In the genomic region with DNA sequence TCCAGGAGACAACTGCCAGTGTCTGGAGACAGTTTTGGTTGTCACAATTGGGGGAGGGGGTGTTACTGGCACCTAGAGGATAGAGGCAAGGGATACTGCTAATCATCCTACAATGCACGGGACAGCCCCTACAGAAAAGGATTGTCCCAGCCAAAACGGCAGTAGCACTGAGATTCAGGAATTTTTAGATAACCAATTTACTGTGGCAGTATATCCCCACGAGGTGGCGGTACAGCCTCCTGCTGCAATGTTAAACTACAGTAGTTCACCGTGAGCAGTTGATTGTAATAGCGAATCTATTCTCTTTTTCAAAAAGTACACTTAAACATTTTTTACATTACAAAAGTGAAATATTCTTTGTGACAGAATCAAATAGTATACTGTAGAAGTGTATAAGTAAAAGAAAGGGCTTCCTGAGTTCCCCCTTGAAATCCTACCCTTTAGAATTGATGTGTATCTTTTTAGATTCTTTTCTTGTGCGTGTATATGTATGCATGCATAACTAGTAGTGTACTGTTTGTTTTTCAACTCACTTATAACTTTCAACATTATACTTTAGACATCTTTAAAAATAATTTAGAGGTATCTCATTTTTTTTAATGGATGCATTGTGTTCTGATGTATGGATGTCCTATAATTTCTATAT, we compare ENCODE assay signal across 8 cellular contexts. TPM values are rescaled to one million over a fixed set of nuclear protein-coding genes. Genes with fewer than 3 reads are reported as not detected.
DNase-seq lines count a peak whose midpoint lies in the region; ATAC-seq and TF ChIP-seq lines count a peak whose summit lies in the region.
"Not testable (repeated sequence)": the region's sequence is repeated elsewhere in the genome, so short reads cannot be mapped to it uniquely, and the experiment has no call there.

No MANE protein-coding gene starts in this region.

- not testable (repeated sequence) for H3K56ac ChIP-seq in IMR-90 (ENCODE audit: extremely low read depth, insufficient read depth, low read length)

- peak; percentile 99 for ATAC-seq in IMR-90 (ENCODE audit: low read depth)

- H3K4ac ChIP-seq in IMR-90 (ENCODE audit: low read depth, low read length): not testable (repeated sequence)

- not testable (repeated sequence) for H3K79me1 ChIP-seq in IMR-90 (ENCODE audit: low read depth in 1 of 2, low read length in 2 of 2)

- not testable (repeated sequence) for H3K4me3 ChIP-seq in CD4-positive, alpha-beta memory T cell (ENCODE audit: low read length in 2 of 2); IMR-90 (ENCODE audit: insufficient read depth, low read depth, low read length); OCI-LY7 (ENCODE audit: low read depth, low read length, poor library complexity, severe bottlenecking); cardiac muscle cell

- H2AK5ac ChIP-seq in IMR-90 (ENCODE audit: low read depth, low read length): not testable (repeated sequence)

- not testable (repeated sequence) for H4K91ac ChIP-seq in IMR-90 (ENCODE audit: insufficient read depth, low read depth, low read length)

- not testable (repeated sequence) for H3K27ac Mint-ChIP-seq in CD4-positive, alpha-beta memory T cell; activated CD4-positive, alpha-beta T cell treated with anti-CD3 and anti-CD28 coated beads, Interleukin-2, amount 10 ng/mL, durations not matched to agents 7 days and 5 days; brain

- BruUV-seq in IMR-90 (replicated peaks; lab: Mats Ljungman, UMichigan); OCI-LY7 (replicated peaks; lab: Mats Ljungman, UMichigan): not testable (repeated sequence)

- CTCF ChIA-PET in CD4-positive, alpha-beta memory T cell (lab: Charles Lee; ENCODE audit: partially characterized antibody): interaction anchor here (2.0 kb wide), 1 partner anchor 11 kb away, joined by 4 read pairs; no protein-coding TSS in a partner anchor
- CTCF ChIA-PET in IMR-90 (lab: Yijun Ruan, JAX); OCI-LY7 (lab: Charles Lee; ENCODE audit: unreplicated experiment); activated CD4-positive, alpha-beta T cell treated with anti-CD3 and anti-CD28 coated beads, Interleukin-2, amount 10 ng/mL, durations not matched to agents 7 days and 5 days (lab: Charles Lee): not testable (repeated sequence)

- not testable (repeated sequence) for H3K27ac ChIP-seq in CD4-positive, alpha-beta memory T cell (ENCODE audit: low read depth, low read length); IMR-90 (ENCODE audit: insufficient read depth, low read length); OCI-LY7 (ENCODE audit: low read depth, low read length, poor library complexity, severe bottlenecking); cardiac muscle cell

- H3K27me3 Mint-ChIP-seq in CD4-positive, alpha-beta memory T cell; activated CD4-positive, alpha-beta T cell treated with anti-CD3 and anti-CD28 coated beads, Interleukin-2, amount 10 ng/mL, durations not matched to agents 7 days and 5 days; brain: not testable (repeated sequence)

- H3K9me1 ChIP-seq in IMR-90 (ENCODE audit: insufficient read depth, low read length): not testable (repeated sequence)

- not testable (repeated sequence) for TF ChIP-seq POLR2A in IMR-90 (IDR thresholded peaks at IDR 0.05; ENCODE audit: low read depth, low read length)

- not testable (repeated sequence) for H2AK9ac ChIP-seq in IMR-90 (replicated peaks; ENCODE audit: low read depth, low read length, poor library complexity)

- H2BK20ac ChIP-seq in IMR-90 (ENCODE audit: low read depth, low read length): not testable (repeated sequence)

- TF ChIP-seq CTCF in IMR-90 (conservative IDR thresholded peaks at IDR 0.05; ENCODE audit: low read depth, low read length) (peak; percentile 43), OCI-LY7 (conservative IDR thresholded peaks at IDR 0.05; ENCODE audit: low read length) (peak; percentile 67), brain (conservative IDR thresholded peaks at IDR 0.05) (peak; percentile 65 to 69), cardiac muscle cell (IDR thresholded peaks at IDR 0.05; ENCODE audit: low read depth, low read length) (peak; percentile 39)

- H3K4me3 Mint-ChIP-seq in CD4-positive, alpha-beta memory T cell; activated CD4-positive, alpha-beta T cell treated with anti-CD3 and anti-CD28 coated beads, Interleukin-2, amount 10 ng/mL, durations not matched to agents 7 days and 5 days; brain: not testable (repeated sequence)

- not testable (repeated sequence) for H3K4me2 ChIP-seq in IMR-90 (ENCODE audit: low read depth, low read length); OCI-LY7 (ENCODE audit: low read length)

- H3K36me3 Mint-ChIP-seq in CD4-positive, alpha-beta memory T cell; activated CD4-positive, alpha-beta T cell treated with anti-CD3 and anti-CD28 coated beads, Interleukin-2, amount 10 ng/mL, durations not matched to agents 7 days and 5 days (ENCODE audit: low read depth); brain: not testable (repeated sequence)

- WGBS in IMR-90 (ENCODE audit: extremely low coverage in 2 of 2, insufficient read length in 1 of 2), 2 experiments: no CpG with 5 or more reads among the region's 7 CpGs

- not testable (repeated sequence) for H3K9me3 Mint-ChIP-seq in CD4-positive, alpha-beta memory T cell; activated CD4-positive, alpha-beta T cell treated with anti-CD3 and anti-CD28 coated beads, Interleukin-2, amount 10 ng/mL, durations not matched to agents 7 days and 5 days; brain

- H3K4me1 ChIP-seq in CD4-positive, alpha-beta memory T cell (ENCODE audit: insufficient read depth, low read length); IMR-90 (ENCODE audit: control insufficient read depth, insufficient read depth, low read length); OCI-LY7 (ENCODE audit: insufficient read depth, low read length, poor library complexity, severe bottlenecking); cardiac muscle cell (ENCODE audit: low read depth): not testable (repeated sequence)

- intact Hi-C loops in CD4-positive, alpha-beta memory T cell (cut with micrococcal nuclease); IMR-90 (cut with micrococcal nuclease); OCI-LY7 (cut with micrococcal nuclease; ENCODE audit: unreplicated experiment): not testable (repeated sequence)

- H3K9me3 ChIP-seq in CD4-positive, alpha-beta memory T cell (ENCODE audit: control insufficient read depth in 1 of 2, low read length in 2 of 2); IMR-90 (ENCODE audit: control insufficient read depth, insufficient read depth, low read length); OCI-LY7 (ENCODE audit: low read length); cardiac muscle cell (ENCODE audit: low read depth): not testable (repeated sequence)

- H3K27me3 ChIP-seq in CD4-positive, alpha-beta memory T cell (ENCODE audit: insufficient read depth, low read length); IMR-90 (ENCODE audit: control insufficient read depth, insufficient read depth, low read length); cardiac muscle cell: not testable (repeated sequence)

- H4K20me1 ChIP-seq in IMR-90 (ENCODE audit: insufficient read depth, low read length); OCI-LY7 (ENCODE audit: insufficient read depth, low read length): not testable (repeated sequence)

- not testable (repeated sequence) for H3K14ac ChIP-seq in IMR-90 (replicated peaks; ENCODE audit: low read depth, low read length)

- dilution Hi-C loops in IMR-90 (cut with HindIII; ENCODE audit: low sequenced_read_pairs, unreplicated experiment): not testable (repeated sequence)

- TF ChIP-seq RAD21 in IMR-90 (IDR thresholded peaks at IDR 0.05; ENCODE audit: low read length): peak; percentile 47

- H4K8ac ChIP-seq in IMR-90 (ENCODE audit: low read depth in 2 of 2, low read length in 2 of 2): not testable (repeated sequence)

- H2BK15ac ChIP-seq in IMR-90 (ENCODE audit: low read depth, low read length): not testable (repeated sequence)

- not testable (repeated sequence) for H3K36me3 ChIP-seq in CD4-positive, alpha-beta memory T cell (ENCODE audit: insufficient read depth, low read length); IMR-90 (ENCODE audit: control insufficient read depth, insufficient read depth, low read length); OCI-LY7 (ENCODE audit: insufficient read depth, low read length); cardiac muscle cell

- peak; percentile 47 to 62 (median 48) for DNase-seq in CD4-positive, alpha-beta memory T cell
- DNase-seq in IMR-90: peak; percentile 53
- DNase-seq in OCI-LY7 (ENCODE audit: low spot score): peak; percentile 60
- DNase-seq in activated CD4-positive, alpha-beta T cell treated with anti-CD3 and anti-CD28 coated beads, Interleukin-2, amount 10 ng/mL, durations not matched to agents 7 days and 5 days: peak; percentile 75
- peak; percentile 69 to 74 for DNase-seq in cardiac muscle cell (ENCODE audit: low read depth in 1 of 2, low spot score in 1 of 2)
- peak in 42 of 56 donors; percentile 5 to 82 (median 34) for DNase-seq in nucleus accumbens (lab: John Stamatoyannopoulos, UW)
- DNase-seq in stimulated activated CD8-positive, alpha-beta memory T cell treated with anti-CD3 and anti-CD28 coated beads, Interleukin-4, amount 100 ng/mL, for 48 hours: peak; percentile 75

- POLR2A ChIA-PET in CD4-positive, alpha-beta memory T cell (lab: Charles Lee; ENCODE audit: partially characterized antibody); IMR-90 (lab: Charles Lee; ENCODE audit: unreplicated experiment); OCI-LY7 (lab: Charles Lee); activated CD4-positive, alpha-beta T cell treated with anti-CD3 and anti-CD28 coated beads, Interleukin-2, amount 10 ng/mL, durations not matched to agents 7 days and 5 days (lab: Charles Lee): not testable (repeated sequence)

- not testable (repeated sequence) for H2BK5ac ChIP-seq in IMR-90 (ENCODE audit: low read depth, low read length, poor library complexity, severe bottlenecking)

- not testable (repeated sequence) for H3K4me1 Mint-ChIP-seq in CD4-positive, alpha-beta memory T cell; activated CD4-positive, alpha-beta T cell treated with anti-CD3 and anti-CD28 coated beads, Interleukin-2, amount 10 ng/mL, durations not matched to agents 7 days and 5 days; brain

- H3K18ac ChIP-seq in IMR-90 (ENCODE audit: low read depth, low read length): not testable (repeated sequence)

- in situ Hi-C loops in IMR-90 (cut with MboI; ENCODE audit: low sequenced_read_pairs): not testable (repeated sequence)

- H3K23ac ChIP-seq in IMR-90 (ENCODE audit: low read depth, low read length): not testable (repeated sequence)

- H3K9me2 ChIP-seq in OCI-LY7 (ENCODE audit: insufficient read depth, low read length): not testable (repeated sequence)

- H3K9ac ChIP-seq in IMR-90 (ENCODE audit: low read depth, low read length): not testable (repeated sequence)

- not testable (repeated sequence) for H4K5ac ChIP-seq in IMR-90 (ENCODE audit: low read depth, low read length)

- H3K79me2 ChIP-seq in OCI-LY7 (ENCODE audit: insufficient read depth, low read depth, low read length): not testable (repeated sequence)

- H2AFZ ChIP-seq in IMR-90 (replicated peaks; ENCODE audit: low read length, poor library complexity); OCI-LY7 (ENCODE audit: low read length): not testable (repeated sequence)

- H2BK120ac ChIP-seq in IMR-90 (ENCODE audit: low read depth, low read length): not testable (repeated sequence)

RNA-seq across cellular contexts. Expression of a gene that starts 30.4 kb away (rescaled TPM):
- total RNA-seq in CD4-positive, alpha-beta memory T cell: 1 to 10 TPM; 5.8 to 7.1 TPM
- 1 to 10 TPM; 1.1 to 3.4 TPM for polyA plus RNA-seq in CD4-positive, alpha-beta memory T cell
- 4.7 and 5.6 TPM in 2 replicates for total RNA-seq in IMR-90 (2012; rRNA removed)
- 5.4 and 6.3 TPM in 2 replicates for polyA plus RNA-seq in IMR-90 (2012; rRNA removed)
- 4.9 and 6.3 TPM in 2 replicates for polyA plus RNA-seq in IMR-90 (2012; cell fraction: cytosol; rRNA removed)
- 6.4 and 13.4 TPM in 2 replicates for polyA plus RNA-seq in IMR-90 (2012; cell fraction: nucleus; rRNA removed; ENCODE audit: low replicate concordance)
- total RNA-seq in OCI-LY7 (2014; rRNA removed; shearing (Covaris generic)): 0.70 and 1.7 TPM in 2 replicates
- 0.98 and 1.2 TPM in 2 replicates for total RNA-seq in OCI-LY7 (2022)
- 1 to 10 TPM; 3.1 to 3.2 TPM for total RNA-seq in activated CD4-positive, alpha-beta T cell treated with anti-CD3 and anti-CD28 coated beads, Interleukin-2, amount 10 ng/mL, durations not matched to agents 7 days and 5 days
- 4.5 TPM for polyA plus RNA-seq in brain (ENCODE audit: insufficient read depth, low read depth, low replicate concordance)
- total RNA-seq in cardiac muscle cell: 11.5 and 14.1 TPM in 2 replicates
- polyA plus RNA-seq in cardiac muscle cell: 8.7 and 9.4 TPM in 2 replicates

RNA-seq across cellular contexts. Expression of a gene that starts 31.4 kb away (rescaled TPM):
- not detected for total RNA-seq in CD4-positive, alpha-beta memory T cell
- polyA plus RNA-seq in CD4-positive, alpha-beta memory T cell: not detected
- total RNA-seq in IMR-90 (2012; rRNA removed) (not detected in 2 replicates), OCI-LY7 (2022) (not detected in 2 replicates), cardiac muscle cell (0.04 and 0.12 TPM in 2 replicates)
- polyA plus RNA-seq in IMR-90 (2012; rRNA removed) (not detected in 2 replicates), brain (ENCODE audit: insufficient read depth, low read depth, low replicate concordance) (not detected), cardiac muscle cell (0.31 TPM in 1 of 2 replicates, not detected in the other)
- polyA plus RNA-seq in IMR-90 (2012; cell fraction: cytosol; rRNA removed): not detected in 2 replicates
- 0.01 and 0.11 TPM in 2 replicates for polyA plus RNA-seq in IMR-90 (2012; cell fraction: nucleus; rRNA removed; ENCODE audit: low replicate concordance)
- not detected in 2 replicates for total RNA-seq in OCI-LY7 (2014; rRNA removed; shearing (Covaris generic))
- not detected for total RNA-seq in activated CD4-positive, alpha-beta T cell treated with anti-CD3 and anti-CD28 coated beads, Interleukin-2, amount 10 ng/mL, durations not matched to agents 7 days and 5 days
